10 cellular contexts compared by ENCODE assay signal in the genomic region with DNA sequence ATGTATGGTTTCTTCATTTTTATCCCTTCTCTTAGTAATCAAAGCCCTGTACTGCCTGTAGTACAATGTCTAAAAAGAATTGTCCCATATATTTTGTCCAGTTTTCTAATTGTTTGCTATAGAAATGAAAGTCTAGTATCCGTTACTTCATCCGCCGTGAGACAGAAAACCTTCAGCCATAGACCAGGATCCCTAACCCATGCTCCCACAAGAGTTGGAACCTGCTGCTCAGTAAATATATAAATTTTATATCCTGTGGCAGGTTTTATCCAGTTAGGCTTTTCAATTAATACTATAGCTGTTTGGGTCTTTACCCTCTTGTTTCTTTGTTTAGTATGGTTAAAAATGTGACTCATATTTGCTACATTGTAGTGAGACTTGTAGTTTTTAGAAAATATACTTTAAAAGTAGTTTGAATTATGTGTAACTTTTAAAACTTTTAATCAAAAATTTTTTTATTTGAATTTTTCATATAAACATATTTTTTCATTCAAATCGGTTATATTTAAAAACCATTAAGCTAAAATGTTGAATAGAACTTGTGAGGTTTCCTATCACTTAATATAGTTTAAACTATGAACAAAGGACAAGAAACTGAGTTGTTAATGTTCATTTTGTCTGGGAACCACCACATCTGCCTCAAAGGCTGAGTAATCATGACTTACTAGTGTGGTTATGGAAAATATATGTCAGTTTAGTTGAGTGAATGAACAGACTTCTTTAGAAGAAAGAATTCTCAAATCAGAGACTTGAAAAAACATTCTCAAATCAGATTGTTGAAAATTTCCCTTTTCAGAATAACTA. TPM values are rescaled to one million over a fixed set of nuclear protein-coding genes. Genes with fewer than 3 reads are reported as not detected.
DNase-seq lines count a peak whose midpoint lies in the region; ATAC-seq, FAIRE-seq and TF ChIP-seq lines count a peak whose summit lies in the region.
"Had no signal": no experiment of that assay in that cellular context is flagged by ENCODE, and none has a peak within 500 bp of the region (broad histone marks: within the 10 kb centered on the region; RNA-seq: fewer than 3 reads in every experiment).

No MANE protein-coding gene starts in this region.

- no peaks in the 10 kb centered on the region for H3K27me3 Mint-ChIP-seq in activated naive CD4-positive, alpha-beta T cell treated with anti-CD3 and anti-CD28 coated beads for 36 hours (ENCODE audit: low read depth)

- no peaks in the 10 kb centered on the region for H3K36me3 ChIP-seq in thyroid gland
- H3K36me3 ChIP-seq in uterus, result no peaks in the 10 kb centered on the region

- H3K9me3 ChIP-seq in thyroid gland (no peaks in the 10 kb centered on the region), uterus (no peaks in the 10 kb centered on the region)

- CTCF ChIA-PET in activated naive CD4-positive, alpha-beta T cell treated with anti-CD3 and anti-CD28 coated beads for 36 hours (lab: Charles Lee), result interaction anchor here (0.8 to 2.3 kb wide), 5 partner anchors 10 to 97 kb away, joined by 3 to 11 read pairs (median 5); no protein-coding TSS in a partner anchor

- H3K4me3 Mint-ChIP-seq in activated naive CD4-positive, alpha-beta T cell treated with anti-CD3 and anti-CD28 coated beads for 36 hours, result peak overlapping the region; percentile 36

- ATAC-seq in GM21723 (IDR thresholded peaks at IDR 0.05; ENCODE audit: unreplicated experiment) (no peak), HG03095 (IDR thresholded peaks at IDR 0.05; ENCODE audit: unreplicated experiment) (no peak)

- H3K27me3 ChIP-seq in thyroid gland, result no peaks in the 10 kb centered on the region
- no peaks in the 10 kb centered on the region for H3K27me3 ChIP-seq in uterus
- H3K27me3 ChIP-seq: BLaER1 had no signal

- H3K27ac ChIP-seq in thyroid gland (peak overlapping the region in 2 of 3 donors; percentile 7 to 31), uterus (no peak overlapping the region)
- H3K27ac ChIP-seq: BLaER1 had no signal

- peaks cover 43% of the 10 kb centered on the region for H3K36me3 Mint-ChIP-seq in activated naive CD4-positive, alpha-beta T cell treated with anti-CD3 and anti-CD28 coated beads for 36 hours (ENCODE audit: low read depth)

- intact Hi-C loops in activated naive CD4-positive, alpha-beta T cell treated with anti-CD3 and anti-CD28 coated beads for 36 hours (cut with micrococcal nuclease), result loop anchor here (1.0 to 10.0 kb wide), 6 partner anchors 8 to 1427 kb away; no protein-coding TSS in a partner anchor
- intact Hi-C loops in thyroid gland (cut with DNase I), result no loop called here
- intact Hi-C loops in uterus (cut with DNase I; ENCODE audit: low total_unique reads), result no loop called here

- FAIRE-seq in TTC549 (lab: Jason Lieb, UNC), result peak; percentile 99

- H3K4me1 Mint-ChIP-seq in activated naive CD4-positive, alpha-beta T cell treated with anti-CD3 and anti-CD28 coated beads for 36 hours (ENCODE audit: low read depth), result peaks cover 70% of the 10 kb centered on the region

- DNase-seq in activated naive CD4-positive, alpha-beta T cell treated with anti-CD3 and anti-CD28 coated beads for 36 hours, result peak; percentile 51
- DNase-seq in activated naive CD4-positive, alpha-beta T cell treated with anti-CD3 and anti-CD28 coated beads, Interleukin-2, amount 50 U/mL, for 16 hours, result no peak
- peak; percentile 73 for DNase-seq in fibroblast of villous mesenchyme (ENCODE audit: low read depth)
- DNase-seq in thyroid gland, result no peak
- DNase-seq in uterus, result no peak

- WGBS in thyroid gland, 2 donors, result 96 to 97% methylated on average over 4 of the region's 4 CpGs

- peaks cover 6 to 9% of the 10 kb centered on the region in 2 donors for H3K4me1 ChIP-seq in thyroid gland
- no peaks in the 10 kb centered on the region for H3K4me1 ChIP-seq in uterus
- H3K4me1 ChIP-seq: BLaER1 had no signal

- TF ChIP-seq CTCF in fibroblast of villous mesenchyme (IDR thresholded peaks at IDR 0.05; ENCODE audit: insufficient read depth, low read depth, low read length) (no peak), thyroid gland (IDR thresholded peaks at IDR 0.05) (no peak), uterus (IDR thresholded peaks at IDR 0.05) (no peak)

- H3K4me3 ChIP-seq in fibroblast of villous mesenchyme (ENCODE audit: low read depth, low read length) (no peak overlapping the region), thyroid gland (replicated peaks in 1 of 3) (no peak overlapping the region), uterus (no peak overlapping the region)
- H3K4me3 ChIP-seq: BLaER1, HAP-1 had no signal

- TF ChIP-seq POLR2A in thyroid gland (IDR thresholded peaks at IDR 0.05) (no peak), uterus (IDR thresholded peaks at IDR 0.05) (no peak)

- H3K9me3 Mint-ChIP-seq in activated naive CD4-positive, alpha-beta T cell treated with anti-CD3 and anti-CD28 coated beads for 36 hours, result no peaks in the 10 kb centered on the region

- H3K27ac Mint-ChIP-seq in activated naive CD4-positive, alpha-beta T cell treated with anti-CD3 and anti-CD28 coated beads for 36 hours, result peak overlapping the region; percentile 98

RNA-seq across cellular contexts. Expression of gene VMP1, which starts 54.8 kb away (rescaled TPM):
- 100 to 1,000 TPM; 423 to 438 TPM for total RNA-seq in activated naive CD4-positive, alpha-beta T cell treated with anti-CD3 and anti-CD28 coated beads for 36 hours
- total RNA-seq in fibroblast of villous mesenchyme, result 436 and 608 TPM in 2 replicates
- total RNA-seq in thyroid gland, result 100 to 1,000 TPM in 3 of 4 donors, 10 to 100 TPM in 1; 98.5 to 168 (median 125) TPM
- 100 to 1,000 TPM in 3 of 4 donors, 10 to 100 TPM in 1; 92.7 to 251 (median 150) TPM for total RNA-seq in uterus

RNA-seq across cellular contexts. Expression of gene PTRH2, which starts 55.0 kb away (rescaled TPM):
- 10 to 100 TPM; 19.7 to 24.4 TPM for total RNA-seq in activated naive CD4-positive, alpha-beta T cell treated with anti-CD3 and anti-CD28 coated beads for 36 hours
- total RNA-seq in fibroblast of villous mesenchyme, result 16.4 TPM in 2 replicates
- 10 to 100 TPM in 3 of 4 donors, 1 to 10 TPM in 1; 9.6 to 27.4 (median 21.7) TPM for total RNA-seq in thyroid gland
- total RNA-seq in uterus, result 10 to 100 TPM; 13.2 to 31.8 (median 24.3) TPM

Comparison
In these comparisons a context has a peak if more than half of its experiments do, and no peak if none do; other contexts are left out.
1. DNase-seq: peak in activated naive CD4-positive, alpha-beta T cell treated with anti-CD3 and anti-CD28 coated beads for 36 hours (single experiment) and fibroblast of villous mesenchyme (single experiment); none in activated naive CD4-positive, alpha-beta T cell treated with anti-CD3 and anti-CD28 coated beads, Interleukin-2, amount 50 U/mL, for 16 hours (single experiment), thyroid gland (0 of 2) and uterus (0 of 2).
2. H3K27ac ChIP-seq: peak in thyroid gland (2 of 3); none in uterus (0 of 2).